Comparison of ENCODE assay signal across 27 cellular contexts in genomic region chr7:73779517-73779916, GRCh38. TPM values are rescaled to one million over a fixed set of nuclear protein-coding genes. Genes with fewer than 3 reads are reported as not detected.
"Had no signal": no experiment of that assay in that cellular context is flagged by ENCODE, and none has a peak within 500 bp of the region (broad histone marks: within the 10 kb centered on the region; RNA-seq: fewer than 3 reads in every experiment).

No MANE protein-coding gene starts in this region.

- H3K4me3 ChIP-seq: cardiac muscle cell, lower lobe of right lung, mucosa of descending colon, sigmoid colon, upper lobe of right lung had no signal

- H3K27me3 ChIP-seq: cardiac muscle cell, sigmoid colon, upper lobe of right lung had no signal

- ATAC-seq: activated CD4-positive, alpha-beta T cell treated with anti-CD3 and anti-CD28 coated beads for 36 hours; activated T-helper 17 cell treated with anti-CD3 and anti-CD28 coated beads, Interleukin-2, amount 50 U/mL, for 72 hours; lower lobe of right lung; upper lobe of right lung; WTC11 had no signal

- H3K4me1 Mint-ChIP-seq: activated CD4-positive, alpha-beta T cell treated with anti-CD3 and anti-CD28 coated beads for 36 hours; activated T-helper 17 cell treated with anti-CD3 and anti-CD28 coated beads, Interleukin-2, amount 50 U/mL, for 72 hours; naive B cell had no signal

- DNase-seq: activated CD4-positive, alpha-beta T cell treated with anti-CD3 and anti-CD28 coated beads for 36 hours; activated CD4-positive, alpha-beta T cell treated with anti-CD3 and anti-CD28 coated beads, Interleukin-2, amount 50 U/mL, for 4 hours; activated CD8-positive, alpha-beta memory T cell treated with anti-CD3 and anti-CD28 coated beads for 24 hours; activated CD8-positive, alpha-beta memory T cell treated with anti-CD3 and anti-CD28 coated beads, Interleukin-2, amount 50 U/mL, for 4 hours; activated naive CD4-positive, alpha-beta T cell; activated naive CD8-positive, alpha-beta T cell treated with anti-CD3 and anti-CD28 coated beads for 36 hours; activated T-cell treated with anti-CD3 and anti-CD28 coated beads, Interleukin-2, amount 50 U/mL, for 24 hours; amygdala; effector memory CD4-positive, alpha-beta T cell; islet precursor cell; lower lobe of right lung; mesendoderm; naive B cell; nucleus accumbens; stimulated activated CD4-positive, alpha-beta T cell treated with anti-CD3 and anti-CD28 coated beads, Interleukin-4, amount 100 ng/mL, for 24 hours; stimulated activated naive CD4-positive, alpha-beta T cell treated with Interleukin-2 at 50 U/mL for 16 hours; T-helper 9 cell had no signal

- H3K9me3 Mint-ChIP-seq: activated T-helper 17 cell treated with anti-CD3 and anti-CD28 coated beads, Interleukin-2, amount 50 U/mL, for 72 hours had no signal

- H3K36me3 ChIP-seq: cardiac muscle cell, lower lobe of right lung, sigmoid colon, upper lobe of right lung had no signal

- H3K4me1 ChIP-seq: lower lobe of right lung, sigmoid colon, upper lobe of right lung had no signal

- H3K4me3 Mint-ChIP-seq: activated CD4-positive, alpha-beta T cell treated with anti-CD3 and anti-CD28 coated beads for 36 hours; activated naive CD8-positive, alpha-beta T cell treated with anti-CD3 and anti-CD28 coated beads for 36 hours; activated T-cell treated with anti-CD3 and anti-CD28 coated beads, Interleukin-2, amount 50 U/mL, for 24 hours; activated T-helper 17 cell treated with anti-CD3 and anti-CD28 coated beads, Interleukin-2, amount 50 U/mL, for 72 hours; dendritic cell treated with granulocyte-macrophage colony-stimulating factor and Interleukin-4, amounts not matched to agents 40 ng/mL and 50 ng/mL, for 4 days; naive B cell; WTC11 had no signal

- H3K36me3 Mint-ChIP-seq: activated naive CD8-positive, alpha-beta T cell treated with anti-CD3 and anti-CD28 coated beads for 36 hours; WTC11 had no signal

- H3K27ac Mint-ChIP-seq: activated CD4-positive, alpha-beta T cell treated with anti-CD3 and anti-CD28 coated beads for 36 hours; activated naive CD8-positive, alpha-beta T cell treated with anti-CD3 and anti-CD28 coated beads for 36 hours; activated T-cell treated with anti-CD3 and anti-CD28 coated beads, Interleukin-2, amount 50 U/mL, for 24 hours; activated T-helper 17 cell treated with anti-CD3 and anti-CD28 coated beads, Interleukin-2, amount 50 U/mL, for 72 hours; dendritic cell treated with granulocyte-macrophage colony-stimulating factor and Interleukin-4, amounts not matched to agents 40 ng/mL and 50 ng/mL, for 4 days; naive B cell; WTC11 had no signal

- H3K9me3 ChIP-seq: lower lobe of right lung, mucosa of descending colon, sigmoid colon, upper lobe of right lung had no signal

- H3K27ac ChIP-seq: cardiac muscle cell, lower lobe of right lung, sigmoid colon, upper lobe of right lung had no signal

RNA-seq across cellular contexts. Expression of gene CLDN3, which starts 9.4 kb away (rescaled TPM):
- total RNA-seq: activated CD4-positive, alpha-beta T cell treated with anti-CD3 and anti-CD28 coated beads for 36 hours; activated naive CD8-positive, alpha-beta T cell treated with anti-CD3 and anti-CD28 coated beads for 36 hours; activated T-helper 17 cell treated with anti-CD3 and anti-CD28 coated beads, Interleukin-2, amount 50 U/mL, for 72 hours; frontal cortex; T-helper 1 cell treated with Interleukin-12 subunit alpha and Interleukin-12 subunit beta and Interleukin-4 antibody, amounts not matched to agents 30 ng/mL and 1 ng/mL, for 36 hours had no signal
- polyA plus RNA-seq: neural cell had no signal

RNA-seq across cellular contexts. Expression of gene CLDN4, which starts 51.3 kb away (rescaled TPM):
- total RNA-seq: frontal cortex; T-helper 1 cell treated with Interleukin-12 subunit alpha and Interleukin-12 subunit beta and Interleukin-4 antibody, amounts not matched to agents 30 ng/mL and 1 ng/mL, for 36 hours had no signal
